ENCODE assay signal across 18 cellular contexts in genomic region chr6:41530476-41530875, GRCh38.
"Had no signal": no experiment of that assay in that cellular context is flagged by ENCODE, and none has a peak within 500 bp of the region (broad histone marks: within the 10 kb centered on the region; RNA-seq: fewer than 3 reads in every experiment).

No MANE protein-coding gene starts in this region.

- H3K4me3 ChIP-seq: esophagus muscularis mucosa, hepatocyte, lung, sigmoid colon, skin epidermis, thoracic aorta, transverse colon had no signal

- H3K36me3 ChIP-seq: esophagus muscularis mucosa, sigmoid colon, thoracic aorta, transverse colon had no signal

- H3K27ac ChIP-seq: epithelial cell of prostate, esophagus muscularis mucosa, hepatocyte, sigmoid colon, thoracic aorta, transverse colon had no signal

- H3K9me3 Mint-ChIP-seq: naive B cell; stimulated activated naive B cell treated with anti-CD40 and anti-IgM and Interleukin-4, amounts not matched to agents 10 μg/mL and 1 μg/mL and 100 μg/mL, for 72 hours; stimulated activated naive CD8-positive, alpha-beta T cell treated with anti-CD3 and anti-CD28 coated beads, Interleukin-15, amount 100 ng/mL, for 72 hours had no signal

- DNase-seq: effector memory CD4-positive, alpha-beta T cell; head of caudate nucleus; left colon; left ventricle myocardium superior; mesendoderm; naive B cell; sigmoid colon; stimulated activated CD4-positive, alpha-beta T cell treated with anti-CD3 and anti-CD28 coated beads, Interleukin-2, amount 100 ng/mL, for 24 hours; stimulated activated CD4-positive, alpha-beta T cell treated with anti-CD3 and anti-CD28 coated beads, Interleukin-4, amount 100 ng/mL, for 4 hours; stimulated activated naive B cell treated with anti-CD40 and anti-IgM and Interleukin-4, amounts not matched to agents 10 μg/mL and 1 μg/mL and 100 μg/mL, for 72 hours; stimulated activated naive CD8-positive, alpha-beta T cell treated with anti-CD3 and anti-CD28 coated beads, Interleukin-15, amount 100 ng/mL, for 72 hours; transverse colon had no signal

- H3K9me3 ChIP-seq: esophagus muscularis mucosa, sigmoid colon, thoracic aorta, transverse colon had no signal

- H3K36me3 Mint-ChIP-seq: naive B cell had no signal

- H3K27me3 ChIP-seq: hepatocyte had no signal

- ATAC-seq: left colon; left ventricle myocardium superior; stimulated activated naive B cell treated with anti-CD40 and anti-IgM and Interleukin-4, amounts not matched to agents 10 μg/mL and 1 μg/mL and 100 μg/mL, for 72 hours; stimulated activated naive CD8-positive, alpha-beta T cell treated with anti-CD3 and anti-CD28 coated beads, Interleukin-15, amount 100 ng/mL, for 72 hours had no signal
